Comparison of ENCODE assay signal across 8 cellular contexts in genomic region chr5:148443998-148444397, GRCh38.
DNase-seq lines count a peak whose midpoint lies in the region; TF ChIP-seq lines count a peak whose summit lies in the region.

No MANE protein-coding gene starts in this region.

- TF ChIP-seq CTCF in LNCAP (IDR thresholded peaks at IDR 0.05) = peak; percentile 73

- H3K4me3 ChIP-seq in HAP-1 = no peak overlapping the region
- no peak overlapping the region for H3K4me3 ChIP-seq in SK-N-MC

- no peak overlapping the region for H3K27ac ChIP-seq in SK-N-MC

- no peaks in the 10 kb centered on the region for H3K27me3 ChIP-seq in HAP-1 (ENCODE audit: low read depth)

- H3K36me3 ChIP-seq in HAP-1 (replicated peaks) (peaks cover 35% of the 10 kb centered on the region), SK-N-MC (ENCODE audit: insufficient read depth, low read length) (peaks cover 23% of the 10 kb centered on the region)

- H3K9me3 ChIP-seq in HAP-1 (no peaks in the 10 kb centered on the region), SK-N-MC (ENCODE audit: low read depth, low read length) (no peaks in the 10 kb centered on the region)

- H3K4me1 ChIP-seq in HAP-1 = no peaks in the 10 kb centered on the region; the same call in 1 of the 2 replicates

- H3K9ac ChIP-seq in SK-N-MC (ENCODE audit: insufficient read length) = no peak overlapping the region

- in situ Hi-C loops in HAP-1 (cut with MboI; ENCODE audit: low sequenced_read_pairs) = no loop called here

- peak in 5 of 6 experiments; percentile 4 to 42 (median 5) for DNase-seq in stimulated activated naive CD4-positive, alpha-beta T cell (lab: John Stamatoyannopoulos, UW)
- DNase-seq in stimulated activated naive CD4-positive, alpha-beta T cell treated with Interleukin-2 at 50 U/mL for 16 hours (lab: John Stamatoyannopoulos, UW) = no peak
- DNase-seq in HAP-1 (ENCODE audit: low spot score in 2 of 2) = peak; percentile 51 to 63
- DNase-seq in SK-N-MC (ENCODE audit: low read depth, low spot score) = peak; percentile 28
- peak; percentile 31 for DNase-seq in brain pericyte (ENCODE audit: low read depth, low spot score)
- peak; percentile 62 for DNase-seq in iris pigment epithelial cell (ENCODE audit: low read depth)
- peak; percentile 24 for DNase-seq in stimulated activated CD4-positive, alpha-beta T cell treated with anti-CD3 and anti-CD28 coated beads, Interleukin-1b, Interleukin-23, amount 100 ng/mL, for 48 hours
